Comparison of ENCODE assay signal across 1 cellular context in the genomic region with DNA sequence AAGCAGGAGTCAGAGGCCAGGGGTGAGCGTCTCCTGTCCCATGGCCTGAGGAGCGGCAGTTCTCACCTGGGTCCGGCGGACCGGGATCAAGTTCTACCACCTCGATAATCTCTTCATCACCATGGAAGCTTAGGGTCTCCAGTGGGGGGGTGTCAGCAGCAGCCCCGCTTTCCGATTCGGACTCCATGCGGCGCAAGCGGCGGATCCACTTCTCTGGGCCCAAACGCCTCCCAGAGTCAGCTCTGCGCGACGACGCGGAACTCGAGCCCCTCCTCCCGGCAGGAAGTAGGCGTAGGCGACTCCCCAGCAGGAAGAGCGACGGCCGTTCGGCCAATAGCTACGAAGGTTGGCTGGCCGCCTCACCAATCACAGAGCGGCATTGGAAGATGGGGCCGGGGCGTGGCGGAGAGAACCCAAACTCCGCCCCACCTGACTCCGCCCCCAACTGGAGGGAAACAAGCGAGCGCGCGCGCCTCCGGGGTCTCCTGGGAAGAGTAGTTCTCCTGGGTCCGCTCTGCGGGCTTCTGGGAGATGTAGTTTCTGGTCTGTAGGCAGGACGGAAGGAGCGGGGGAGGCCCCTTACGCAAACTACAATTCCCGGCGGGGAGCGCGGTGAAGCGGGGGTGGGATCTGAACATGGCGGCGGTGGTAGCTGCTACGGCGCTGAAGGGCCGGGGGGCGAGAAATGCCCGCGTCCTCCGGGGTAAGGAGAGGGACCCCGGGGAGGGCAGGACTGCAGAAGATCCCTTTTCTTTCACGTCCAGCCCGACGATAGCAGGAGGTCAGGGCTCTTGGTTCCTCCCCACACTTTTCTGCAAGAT.
TF ChIP-seq lines count a peak whose summit lies in the region.

A gene with protein sequence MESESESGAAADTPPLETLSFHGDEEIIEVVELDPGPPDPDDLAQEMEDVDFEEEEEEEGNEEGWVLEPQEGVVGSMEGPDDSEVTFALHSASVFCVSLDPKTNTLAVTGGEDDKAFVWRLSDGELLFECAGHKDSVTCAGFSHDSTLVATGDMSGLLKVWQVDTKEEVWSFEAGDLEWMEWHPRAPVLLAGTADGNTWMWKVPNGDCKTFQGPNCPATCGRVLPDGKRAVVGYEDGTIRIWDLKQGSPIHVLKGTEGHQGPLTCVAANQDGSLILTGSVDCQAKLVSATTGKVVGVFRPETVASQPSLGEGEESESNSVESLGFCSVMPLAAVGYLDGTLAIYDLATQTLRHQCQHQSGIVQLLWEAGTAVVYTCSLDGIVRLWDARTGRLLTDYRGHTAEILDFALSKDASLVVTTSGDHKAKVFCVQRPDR (minus strand): TSS at position 238 of the 821 bp plus-strand sequence. CDS start 51 bp downstream, at position 187.
A gene with protein sequence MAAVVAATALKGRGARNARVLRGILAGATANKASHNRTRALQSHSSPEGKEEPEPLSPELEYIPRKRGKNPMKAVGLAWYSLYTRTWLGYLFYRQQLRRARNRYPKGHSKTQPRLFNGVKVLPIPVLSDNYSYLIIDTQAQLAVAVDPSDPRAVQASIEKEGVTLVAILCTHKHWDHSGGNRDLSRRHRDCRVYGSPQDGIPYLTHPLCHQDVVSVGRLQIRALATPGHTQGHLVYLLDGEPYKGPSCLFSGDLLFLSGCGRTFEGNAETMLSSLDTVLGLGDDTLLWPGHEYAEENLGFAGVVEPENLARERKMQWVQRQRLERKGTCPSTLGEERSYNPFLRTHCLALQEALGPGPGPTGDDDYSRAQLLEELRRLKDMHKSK (plus strand): TSS at position 620 of the 821 bp plus-strand sequence. CDS start 17 bp downstream, at position 637.

TF ChIP-seq in HepG2, 621 proteins besides CTCF, POLR2A, EP300 and RAD21 (continued from another document and continues in another):
- TF ChIP-seq, protein P1, sequence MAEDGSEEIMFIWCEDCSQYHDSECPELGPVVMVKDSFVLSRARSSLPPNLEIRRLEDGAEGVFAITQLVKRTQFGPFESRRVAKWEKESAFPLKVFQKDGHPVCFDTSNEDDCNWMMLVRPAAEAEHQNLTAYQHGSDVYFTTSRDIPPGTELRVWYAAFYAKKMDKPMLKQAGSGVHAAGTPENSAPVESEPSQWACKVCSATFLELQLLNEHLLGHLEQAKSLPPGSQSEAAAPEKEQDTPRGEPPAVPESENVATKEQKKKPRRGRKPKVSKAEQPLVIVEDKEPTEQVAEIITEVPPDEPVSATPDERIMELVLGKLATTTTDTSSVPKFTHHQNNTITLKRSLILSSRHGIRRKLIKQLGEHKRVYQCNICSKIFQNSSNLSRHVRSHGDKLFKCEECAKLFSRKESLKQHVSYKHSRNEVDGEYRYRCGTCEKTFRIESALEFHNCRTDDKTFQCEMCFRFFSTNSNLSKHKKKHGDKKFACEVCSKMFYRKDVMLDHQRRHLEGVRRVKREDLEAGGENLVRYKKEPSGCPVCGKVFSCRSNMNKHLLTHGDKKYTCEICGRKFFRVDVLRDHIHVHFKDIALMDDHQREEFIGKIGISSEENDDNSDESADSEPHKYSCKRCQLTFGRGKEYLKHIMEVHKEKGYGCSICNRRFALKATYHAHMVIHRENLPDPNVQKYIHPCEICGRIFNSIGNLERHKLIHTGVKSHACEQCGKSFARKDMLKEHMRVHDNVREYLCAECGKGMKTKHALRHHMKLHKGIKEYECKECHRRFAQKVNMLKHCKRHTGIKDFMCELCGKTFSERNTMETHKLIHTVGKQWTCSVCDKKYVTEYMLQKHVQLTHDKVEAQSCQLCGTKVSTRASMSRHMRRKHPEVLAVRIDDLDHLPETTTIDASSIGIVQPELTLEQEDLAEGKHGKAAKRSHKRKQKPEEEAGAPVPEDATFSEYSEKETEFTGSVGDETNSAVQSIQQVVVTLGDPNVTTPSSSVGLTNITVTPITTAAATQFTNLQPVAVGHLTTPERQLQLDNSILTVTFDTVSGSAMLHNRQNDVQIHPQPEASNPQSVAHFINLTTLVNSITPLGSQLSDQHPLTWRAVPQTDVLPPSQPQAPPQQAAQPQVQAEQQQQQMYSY (CRISPR knock-in tag; IDR thresholded peaks at IDR 0.05): peak; percentile 67
- TF ChIP-seq, protein P2, sequence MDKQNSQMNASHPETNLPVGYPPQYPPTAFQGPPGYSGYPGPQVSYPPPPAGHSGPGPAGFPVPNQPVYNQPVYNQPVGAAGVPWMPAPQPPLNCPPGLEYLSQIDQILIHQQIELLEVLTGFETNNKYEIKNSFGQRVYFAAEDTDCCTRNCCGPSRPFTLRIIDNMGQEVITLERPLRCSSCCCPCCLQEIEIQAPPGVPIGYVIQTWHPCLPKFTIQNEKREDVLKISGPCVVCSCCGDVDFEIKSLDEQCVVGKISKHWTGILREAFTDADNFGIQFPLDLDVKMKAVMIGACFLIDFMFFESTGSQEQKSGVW (CRISPR knock-in tag; IDR thresholded peaks at IDR 0.05; ENCODE audit: borderline replicate concordance): no peak
- TF ChIP-seq, protein P3, sequence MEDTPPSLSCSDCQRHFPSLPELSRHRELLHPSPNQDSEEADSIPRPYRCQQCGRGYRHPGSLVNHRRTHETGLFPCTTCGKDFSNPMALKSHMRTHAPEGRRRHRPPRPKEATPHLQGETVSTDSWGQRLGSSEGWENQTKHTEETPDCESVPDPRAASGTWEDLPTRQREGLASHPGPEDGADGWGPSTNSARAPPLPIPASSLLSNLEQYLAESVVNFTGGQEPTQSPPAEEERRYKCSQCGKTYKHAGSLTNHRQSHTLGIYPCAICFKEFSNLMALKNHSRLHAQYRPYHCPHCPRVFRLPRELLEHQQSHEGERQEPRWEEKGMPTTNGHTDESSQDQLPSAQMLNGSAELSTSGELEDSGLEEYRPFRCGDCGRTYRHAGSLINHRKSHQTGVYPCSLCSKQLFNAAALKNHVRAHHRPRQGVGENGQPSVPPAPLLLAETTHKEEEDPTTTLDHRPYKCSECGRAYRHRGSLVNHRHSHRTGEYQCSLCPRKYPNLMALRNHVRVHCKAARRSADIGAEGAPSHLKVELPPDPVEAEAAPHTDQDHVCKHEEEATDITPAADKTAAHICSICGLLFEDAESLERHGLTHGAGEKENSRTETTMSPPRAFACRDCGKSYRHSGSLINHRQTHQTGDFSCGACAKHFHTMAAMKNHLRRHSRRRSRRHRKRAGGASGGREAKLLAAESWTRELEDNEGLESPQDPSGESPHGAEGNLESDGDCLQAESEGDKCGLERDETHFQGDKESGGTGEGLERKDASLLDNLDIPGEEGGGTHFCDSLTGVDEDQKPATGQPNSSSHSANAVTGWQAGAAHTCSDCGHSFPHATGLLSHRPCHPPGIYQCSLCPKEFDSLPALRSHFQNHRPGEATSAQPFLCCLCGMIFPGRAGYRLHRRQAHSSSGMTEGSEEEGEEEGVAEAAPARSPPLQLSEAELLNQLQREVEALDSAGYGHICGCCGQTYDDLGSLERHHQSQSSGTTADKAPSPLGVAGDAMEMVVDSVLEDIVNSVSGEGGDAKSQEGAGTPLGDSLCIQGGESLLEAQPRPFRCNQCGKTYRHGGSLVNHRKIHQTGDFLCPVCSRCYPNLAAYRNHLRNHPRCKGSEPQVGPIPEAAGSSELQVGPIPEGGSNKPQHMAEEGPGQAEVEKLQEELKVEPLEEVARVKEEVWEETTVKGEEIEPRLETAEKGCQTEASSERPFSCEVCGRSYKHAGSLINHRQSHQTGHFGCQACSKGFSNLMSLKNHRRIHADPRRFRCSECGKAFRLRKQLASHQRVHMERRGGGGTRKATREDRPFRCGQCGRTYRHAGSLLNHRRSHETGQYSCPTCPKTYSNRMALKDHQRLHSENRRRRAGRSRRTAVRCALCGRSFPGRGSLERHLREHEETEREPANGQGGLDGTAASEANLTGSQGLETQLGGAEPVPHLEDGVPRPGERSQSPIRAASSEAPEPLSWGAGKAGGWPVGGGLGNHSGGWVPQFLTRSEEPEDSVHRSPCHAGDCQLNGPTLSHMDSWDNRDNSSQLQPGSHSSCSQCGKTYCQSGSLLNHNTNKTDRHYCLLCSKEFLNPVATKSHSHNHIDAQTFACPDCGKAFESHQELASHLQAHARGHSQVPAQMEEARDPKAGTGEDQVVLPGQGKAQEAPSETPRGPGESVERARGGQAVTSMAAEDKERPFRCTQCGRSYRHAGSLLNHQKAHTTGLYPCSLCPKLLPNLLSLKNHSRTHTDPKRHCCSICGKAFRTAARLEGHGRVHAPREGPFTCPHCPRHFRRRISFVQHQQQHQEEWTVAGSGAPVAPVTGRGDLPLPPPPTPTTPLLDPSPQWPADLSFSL (CRISPR knock-in tag; IDR thresholded peaks at IDR 0.05): no peak
- TF ChIP-seq ZFY (CRISPR knock-in tag; IDR thresholded peaks at IDR 0.05) (peak; percentile 97), YEATS4 (CRISPR knock-in tag; IDR thresholded peaks at IDR 0.05; ENCODE audit: borderline replicate concordance) (peak; percentile 95), EED (CRISPR knock-in tag; IDR thresholded peaks at IDR 0.05) (no peak), ZNF703 (CRISPR knock-in tag; IDR thresholded peaks at IDR 0.05; ENCODE audit: borderline replicate concordance) (no peak), MIER2 (CRISPR knock-in tag; IDR thresholded peaks at IDR 0.05) (no peak), RFXAP (CRISPR knock-in tag; IDR thresholded peaks at IDR 0.05; ENCODE audit: borderline replicate concordance) (peak; percentile 81; the same call in 1 of the 2 replicates), SNAPC2 (CRISPR knock-in tag; IDR thresholded peaks at IDR 0.05) (peak; percentile 34), YEATS2 (CRISPR knock-in tag; IDR thresholded peaks at IDR 0.05; ENCODE audit: borderline replicate concordance) (peak; percentile 93), ZFP36L1 (CRISPR knock-in tag; IDR thresholded peaks at IDR 0.05) (peak; percentile 96), ZSCAN30 (CRISPR knock-in tag; IDR thresholded peaks at IDR 0.05) (no peak), SKI (IDR thresholded peaks at IDR 0.05; ENCODE audit: partially characterized antibody) (peak; percentile 6), RCOR2 (CRISPR knock-in tag; IDR thresholded peaks at IDR 0.05) (no peak), ARNT2 (CRISPR knock-in tag; IDR thresholded peaks at IDR 0.05; ENCODE audit: low read depth) (peak; percentile 21; the same call in 1 of the 2 replicates), AKAP8 (CRISPR knock-in tag; IDR thresholded peaks at IDR 0.05) (peak; percentile 95), ZNF678 (CRISPR knock-in tag; IDR thresholded peaks at IDR 0.05) (no peak; the same call in 1 of the 2 replicates), STAT5B (CRISPR knock-in tag; IDR thresholded peaks at IDR 0.05) (no peak), SMAD3 (CRISPR knock-in tag; IDR thresholded peaks at IDR 0.05) (peak; percentile 76), TBX3 (IDR thresholded peaks at IDR 0.05; ENCODE audit: borderline replicate concordance) (no peak), PRPF4 (IDR thresholded peaks at IDR 0.05; ENCODE audit: low read depth, low read length, poor library complexity, severe bottlenecking) (no peak), WIZ (CRISPR knock-in tag; IDR thresholded peaks at IDR 0.05) (peak; percentile 96), KAT2B (IDR thresholded peaks at IDR 0.05; ENCODE audit: borderline replicate concordance, low read depth, low read length) (no peak), MIER3 (CRISPR knock-in tag; IDR thresholded peaks at IDR 0.05; ENCODE audit: borderline replicate concordance) (peak; percentile 68; the same call in 1 of the 2 replicates), KLF16 (CRISPR knock-in tag; IDR thresholded peaks at IDR 0.05) (peak in 1 of 2 experiments; percentile 39; a peak in 1 of 4 replicates), ZNF749 (CRISPR knock-in tag; IDR thresholded peaks at IDR 0.05; ENCODE audit: borderline replicate concordance) (peak; percentile 81), IRF2 (CRISPR knock-in tag; IDR thresholded peaks at IDR 0.05) (peak; percentile 98), ZNF788 (CRISPR knock-in tag; IDR thresholded peaks at IDR 0.05; ENCODE audit: borderline replicate concordance) (peak; percentile 78; the same call in 1 of the 2 replicates), SMARCE1 (IDR thresholded peaks at IDR 0.05; ENCODE audit: borderline replicate concordance) (no peak)
- TF ChIP-seq, protein P4, sequence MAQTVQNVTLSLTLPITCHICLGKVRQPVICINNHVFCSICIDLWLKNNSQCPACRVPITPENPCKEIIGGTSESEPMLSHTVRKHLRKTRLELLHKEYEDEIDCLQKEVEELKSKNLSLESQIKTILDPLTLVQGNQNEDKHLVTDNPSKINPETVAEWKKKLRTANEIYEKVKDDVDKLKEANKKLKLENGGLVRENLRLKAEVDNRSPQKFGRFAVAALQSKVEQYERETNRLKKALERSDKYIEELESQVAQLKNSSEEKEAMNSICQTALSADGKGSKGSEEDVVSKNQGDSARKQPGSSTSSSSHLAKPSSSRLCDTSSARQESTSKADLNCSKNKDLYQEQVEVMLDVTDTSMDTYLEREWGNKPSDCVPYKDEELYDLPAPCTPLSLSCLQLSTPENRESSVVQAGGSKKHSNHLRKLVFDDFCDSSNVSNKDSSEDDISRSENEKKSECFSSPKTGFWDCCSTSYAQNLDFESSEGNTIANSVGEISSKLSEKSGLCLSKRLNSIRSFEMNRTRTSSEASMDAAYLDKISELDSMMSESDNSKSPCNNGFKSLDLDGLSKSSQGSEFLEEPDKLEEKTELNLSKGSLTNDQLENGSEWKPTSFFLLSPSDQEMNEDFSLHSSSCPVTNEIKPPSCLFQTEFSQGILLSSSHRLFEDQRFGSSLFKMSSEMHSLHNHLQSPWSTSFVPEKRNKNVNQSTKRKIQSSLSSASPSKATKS (CRISPR knock-in tag; IDR thresholded peaks at IDR 0.05): peak; percentile 32; the same call in 1 of the 2 replicates
- TF ChIP-seq, protein P5, sequence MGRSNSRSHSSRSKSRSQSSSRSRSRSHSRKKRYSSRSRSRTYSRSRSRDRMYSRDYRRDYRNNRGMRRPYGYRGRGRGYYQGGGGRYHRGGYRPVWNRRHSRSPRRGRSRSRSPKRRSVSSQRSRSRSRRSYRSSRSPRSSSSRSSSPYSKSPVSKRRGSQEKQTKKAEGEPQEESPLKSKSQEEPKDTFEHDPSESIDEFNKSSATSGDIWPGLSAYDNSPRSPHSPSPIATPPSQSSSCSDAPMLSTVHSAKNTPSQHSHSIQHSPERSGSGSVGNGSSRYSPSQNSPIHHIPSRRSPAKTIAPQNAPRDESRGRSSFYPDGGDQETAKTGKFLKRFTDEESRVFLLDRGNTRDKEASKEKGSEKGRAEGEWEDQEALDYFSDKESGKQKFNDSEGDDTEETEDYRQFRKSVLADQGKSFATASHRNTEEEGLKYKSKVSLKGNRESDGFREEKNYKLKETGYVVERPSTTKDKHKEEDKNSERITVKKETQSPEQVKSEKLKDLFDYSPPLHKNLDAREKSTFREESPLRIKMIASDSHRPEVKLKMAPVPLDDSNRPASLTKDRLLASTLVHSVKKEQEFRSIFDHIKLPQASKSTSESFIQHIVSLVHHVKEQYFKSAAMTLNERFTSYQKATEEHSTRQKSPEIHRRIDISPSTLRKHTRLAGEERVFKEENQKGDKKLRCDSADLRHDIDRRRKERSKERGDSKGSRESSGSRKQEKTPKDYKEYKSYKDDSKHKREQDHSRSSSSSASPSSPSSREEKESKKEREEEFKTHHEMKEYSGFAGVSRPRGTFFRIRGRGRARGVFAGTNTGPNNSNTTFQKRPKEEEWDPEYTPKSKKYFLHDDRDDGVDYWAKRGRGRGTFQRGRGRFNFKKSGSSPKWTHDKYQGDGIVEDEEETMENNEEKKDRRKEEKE (IDR thresholded peaks at IDR 0.05): no peak
- TF ChIP-seq, protein P6, sequence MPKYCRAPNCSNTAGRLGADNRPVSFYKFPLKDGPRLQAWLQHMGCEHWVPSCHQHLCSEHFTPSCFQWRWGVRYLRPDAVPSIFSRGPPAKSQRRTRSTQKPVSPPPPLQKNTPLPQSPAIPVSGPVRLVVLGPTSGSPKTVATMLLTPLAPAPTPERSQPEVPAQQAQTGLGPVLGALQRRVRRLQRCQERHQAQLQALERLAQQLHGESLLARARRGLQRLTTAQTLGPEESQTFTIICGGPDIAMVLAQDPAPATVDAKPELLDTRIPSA (CRISPR knock-in tag; IDR thresholded peaks at IDR 0.05; ENCODE audit: borderline replicate concordance): no peak
